In the genomic region with DNA sequence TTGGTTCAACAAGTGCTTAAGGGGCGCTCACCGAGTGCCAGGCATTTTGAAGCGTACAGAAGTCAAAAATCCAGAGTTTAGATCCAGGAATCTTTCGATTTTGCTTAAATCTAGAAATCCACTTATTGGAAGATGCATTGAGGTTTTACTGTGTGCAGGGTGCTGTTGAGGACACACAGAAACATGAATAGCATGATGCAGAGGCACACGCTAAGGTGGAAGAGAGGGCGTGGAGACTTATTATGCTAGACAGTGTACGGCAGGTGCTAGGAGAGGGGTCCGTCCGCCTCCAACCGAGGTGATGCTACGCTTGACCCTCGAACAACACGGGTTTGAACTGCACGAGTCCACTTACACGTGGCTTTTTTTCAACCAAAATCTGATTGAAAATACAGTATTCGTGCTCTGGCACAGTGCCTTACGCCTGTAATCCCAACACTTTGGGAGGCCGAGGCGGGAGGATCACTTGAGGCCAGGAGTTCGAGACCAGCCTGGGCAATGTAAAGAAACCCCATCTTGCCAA, we compare ENCODE assay signal across 8 cellular contexts. TPM values are rescaled to one million over a fixed set of nuclear protein-coding genes. Genes with fewer than 3 reads are reported as not detected.
DNase-seq lines count a peak whose midpoint lies in the region; ATAC-seq lines count a peak whose summit lies in the region.

No MANE protein-coding gene starts in this region.

- peak overlapping the region; percentile 93 for H3K4me3 ChIP-seq in GM23248

- H3K4me3 Mint-ChIP-seq in T-helper 17 cell: peak overlapping the region; percentile 95

- peak overlapping the region; percentile 63 for H3K27ac ChIP-seq in GM23248

- WGBS in GM23248 (ENCODE audit: low coverage in 1 of 2, low lambda C conversion rate in 2 of 2, missing lambda C conversion rate in 2 of 2), 2 experiments: 13% methylated on average over 20 of the region's 20 CpGs

- intact Hi-C loops in Right ventricle myocardium superior (cut with DNase I) (loop anchor here (5.0 to 10.0 kb wide), 2 partner anchors 124 to 134 kb away; partner anchors contain the start of gene NHLRC1), sciatic nerve (cut with DNase I) (no loop called here)

- DNase-seq in GM23248: no peak
- DNase-seq in T-helper 17 cell: no peak
- DNase-seq in Right ventricle myocardium superior: no peak
- no peak for DNase-seq in sciatic nerve (ENCODE audit: low spot score)
- DNase-seq in HT-29 (ENCODE audit: low spot score): no peak
- DNase-seq in superior temporal gyrus (ENCODE audit: extremely low spot score): no peak

- peak overlapping the region; percentile 79 for H3K9ac ChIP-seq in GM23248

- in situ Hi-C loops in GM23248 (cut with MboI): loop anchor here (10.0 kb wide), 1 partner anchor 144 kb away; no protein-coding TSS in a partner anchor

- no peaks in the 10 kb centered on the region for H3K9me2 ChIP-seq in GM23248 (ENCODE audit: insufficient read depth)

- peaks cover 3% of the 10 kb centered on the region for H3K36me3 Mint-ChIP-seq in T-helper 17 cell (ENCODE audit: low read depth)

- peak overlapping the region; percentile 88 for H2AFZ ChIP-seq in GM23248

- no peaks in the 10 kb centered on the region for H3K36me3 ChIP-seq in GM23248 (ENCODE audit: low read depth)

- H3F3A ChIP-seq in GM23248 (ENCODE audit: insufficient read depth): peaks cover 27% of the 10 kb centered on the region

- no peaks in the 10 kb centered on the region for H4K20me1 ChIP-seq in GM23248 (ENCODE audit: insufficient read depth)

- peaks cover 21% of the 10 kb centered on the region for H3K4me1 ChIP-seq in GM23248 (ENCODE audit: insufficient read depth)

- H3K9me3 ChIP-seq in GM23248 (ENCODE audit: low read depth): no peaks in the 10 kb centered on the region
- H3K9me3 ChIP-seq in T-helper 17 cell (ENCODE audit: control insufficient read depth, low read length, poor library complexity, severe bottlenecking): no peaks in the 10 kb centered on the region

- peak overlapping the region; percentile 32 for H3K27ac Mint-ChIP-seq in T-helper 17 cell

- ATAC-seq in T-helper 17 cell: no peak
- ATAC-seq in Right ventricle myocardium superior (ENCODE audit: poor library complexity): peak; percentile 16
- ATAC-seq in sciatic nerve: peak; percentile 38
- no peak for ATAC-seq in HG02588 (IDR thresholded peaks at IDR 0.05; ENCODE audit: unreplicated experiment)
- no peak for ATAC-seq in GM19324 (IDR thresholded peaks at IDR 0.05; ENCODE audit: low FRiP score, unreplicated experiment)

- H3K27me3 ChIP-seq in GM23248 (replicated peaks; ENCODE audit: insufficient read depth): no peaks in the 10 kb centered on the region

- peaks cover 49% of the 10 kb centered on the region for H3K79me2 ChIP-seq in GM23248 (ENCODE audit: insufficient read depth)

- peaks cover 68% of the 10 kb centered on the region for H3K27me3 Mint-ChIP-seq in T-helper 17 cell

- H3K4me2 ChIP-seq in GM23248 (ENCODE audit: unreplicated experiment): peak overlapping the region; percentile 90

- H3K4me1 Mint-ChIP-seq in T-helper 17 cell: peaks cover 19% of the 10 kb centered on the region

RNA-seq across cellular contexts. Expression of gene KIF13A, which starts 1.0 kb away (rescaled TPM):
- 46.0 and 47.3 TPM in 2 replicates for total RNA-seq in GM23248 (2014; rRNA removed; shearing (Covaris generic))
- polyA plus RNA-seq in GM23248 (2016; fragmentation: Nextera tagmentation; extraction: Ambion mirVana): 5.0 and 7.4 TPM in 2 replicates
- total RNA-seq in T-helper 17 cell (1 to 10 TPM in 1 of 2 donors, under 1 TPM in 1; 0.68 to 1.4 TPM), Right ventricle myocardium superior (52.7 TPM), sciatic nerve (72.8 TPM)
- total RNA-seq in HT-29 (2014; rRNA removed; shearing (Covaris generic)): 20.4 and 24.4 TPM in 2 replicates

Comparison
In these comparisons a context has a peak if more than half of its experiments do, and no peak if none do; other contexts are left out.
1. ATAC-seq: peak in Right ventricle myocardium superior (single experiment) and sciatic nerve (single experiment); none in T-helper 17 cell (single experiment), HG02588 (single experiment) and GM19324 (single experiment).